4 cellular contexts compared by ENCODE assay signal in genomic region chr6:72580950-72581349, GRCh38. TPM values are rescaled to one million over a fixed set of nuclear protein-coding genes. Genes with fewer than 3 reads are reported as not detected.
"Had no signal": no experiment of that assay in that cellular context is flagged by ENCODE, and none has a peak within 500 bp of the region (broad histone marks: within the 10 kb centered on the region; RNA-seq: fewer than 3 reads in every experiment).

No MANE protein-coding gene starts in this region.

RNA-seq across cellular contexts. Expression of gene KCNQ5, which starts 40.9 kb away (rescaled TPM):
- total RNA-seq: left lobe of liver, left ventricle myocardium superior, lung microvascular endothelial cell, mesenteric fat pad had no signal
